ENCODE assay signal across 20 cellular contexts in genomic region chr7:140778568-140778967, GRCh38.
DNase-seq lines count a peak whose midpoint lies in the region; ATAC-seq, FAIRE-seq and TF ChIP-seq lines count a peak whose summit lies in the region.
"Had no signal": no experiment of that assay in that cellular context is flagged by ENCODE, and none has a peak within 500 bp of the region (broad histone marks: within the 10 kb centered on the region; RNA-seq: fewer than 3 reads in every experiment).

No MANE protein-coding gene starts in this region.

- no peak for TF ChIP-seq CTCF in K562 (IDR thresholded peaks at IDR 0.05 in 2 of 3, conservative IDR thresholded peaks at IDR 0.05 in 1 of 3; ENCODE audit: insufficient read depth in 2 of 3, low read depth in 1 of 3, low read length in 3 of 3)
- TF ChIP-seq CTCF in neural crest cell (conservative IDR thresholded peaks at IDR 0.05): no peak

- H3K27me3 ChIP-seq in K562 (ENCODE audit: control insufficient read depth in 2 of 2, insufficient read depth in 2 of 2, low read length in 2 of 2): no peaks in the 10 kb centered on the region
- H3K27me3 ChIP-seq: BE2C, BLaER1 had no signal

- CTCF ChIA-PET in activated naive CD4-positive, alpha-beta T cell treated with anti-CD3 and anti-CD28 coated beads, Interleukin-2, amount 10 ng/mL, durations not matched to agents 7 days and 5 days (lab: Charles Lee): no interaction called here
- CTCF ChIA-PET in K562 (lab: Yijun Ruan, JAX; ENCODE audit: low intra/inter-chr PET ratio): no interaction called here

- peaks cover 13% of the 10 kb centered on the region for H3K36me3 Mint-ChIP-seq in activated naive CD4-positive, alpha-beta T cell treated with anti-CD3 and anti-CD28 coated beads, Interleukin-2, amount 10 ng/mL, durations not matched to agents 7 days and 5 days
- H3K36me3 Mint-ChIP-seq in neural crest cell (ENCODE audit: low read depth): peaks cover 4% of the 10 kb centered on the region

- TF ChIP-seq EP300 in K562 (IDR thresholded peaks at IDR 0.05; ENCODE audit: low read length): no peak

- no peaks in the 10 kb centered on the region for H3K9me3 Mint-ChIP-seq in activated naive CD4-positive, alpha-beta T cell treated with anti-CD3 and anti-CD28 coated beads, Interleukin-2, amount 10 ng/mL, durations not matched to agents 7 days and 5 days
- no peaks in the 10 kb centered on the region for H3K9me3 Mint-ChIP-seq in neural crest cell
- H3K9me3 Mint-ChIP-seq: CD14-positive monocyte; CD4-positive, alpha-beta T cell; CD8-positive, alpha-beta T cell had no signal

- WGBS in K562 (ENCODE audit: insufficient coverage, low coverage, missing lambda C conversion rate): 91% methylated on average over 1 of the region's 1 CpG

- no peaks in the 10 kb centered on the region for H3K4me1 ChIP-seq in K562 (replicated peaks in 1 of 2; ENCODE audit: control insufficient read depth in 2 of 2, insufficient read depth in 2 of 2, low read length in 2 of 2)
- H3K4me1 ChIP-seq: BE2C, BLaER1, Caco-2 had no signal

- FAIRE-seq in K562 (lab: Jason Lieb, UNC): no peak
- FAIRE-seq: D721Med, GM12891 had no signal

- no peak overlapping the region for H3K27ac ChIP-seq in K562 (ENCODE audit: extremely low read depth, low read depth, low read length)
- H3K27ac ChIP-seq: BLaER1 had no signal

- peaks cover 6% of the 10 kb centered on the region for H3K4me1 Mint-ChIP-seq in activated naive CD4-positive, alpha-beta T cell treated with anti-CD3 and anti-CD28 coated beads, Interleukin-2, amount 10 ng/mL, durations not matched to agents 7 days and 5 days
- H3K4me1 Mint-ChIP-seq in neural crest cell: no peaks in the 10 kb centered on the region
- H3K4me1 Mint-ChIP-seq: CD14-positive monocyte had no signal

- no peak overlapping the region for H3K4me3 Mint-ChIP-seq in activated naive CD4-positive, alpha-beta T cell treated with anti-CD3 and anti-CD28 coated beads, Interleukin-2, amount 10 ng/mL, durations not matched to agents 7 days and 5 days
- H3K4me3 Mint-ChIP-seq in neural crest cell: no peak overlapping the region
- H3K4me3 Mint-ChIP-seq: CD14-positive monocyte; CD4-positive, alpha-beta T cell; CD8-positive, alpha-beta T cell had no signal

- no peaks in the 10 kb centered on the region for H3K79me2 ChIP-seq in K562 (ENCODE audit: control insufficient read depth, insufficient read depth, low read length)

- POLR2A ChIA-PET in K562 (lab: Yijun Ruan, JAX): interaction anchor here (1.0 kb wide), 1 partner anchor 11 kb away, joined by 3 read pairs; no protein-coding TSS in a partner anchor

- H3K9ac ChIP-seq in K562 (ENCODE audit: insufficient read depth in 1 of 2, low read depth in 2 of 2, low read length in 2 of 2): no peak overlapping the region
- H3K9ac ChIP-seq: BLaER1 had no signal

- H3K27me3 Mint-ChIP-seq in activated naive CD4-positive, alpha-beta T cell treated with anti-CD3 and anti-CD28 coated beads, Interleukin-2, amount 10 ng/mL, durations not matched to agents 7 days and 5 days: no peaks in the 10 kb centered on the region
- H3K27me3 Mint-ChIP-seq in neural crest cell (ENCODE audit: low read depth): no peaks in the 10 kb centered on the region
- H3K27me3 Mint-ChIP-seq: CD4-positive, alpha-beta T cell had no signal

- no peaks in the 10 kb centered on the region for H3K9me1 ChIP-seq in K562 (ENCODE audit: control insufficient read depth, insufficient read depth, low read length)

- TF ChIP-seq POLR2A in K562 (conservative IDR thresholded peaks at IDR 0.05): no peak

- TF ChIP-seq RAD21 in K562 (CRISPR knock-in tag; conservative IDR thresholded peaks at IDR 0.05 in 1 of 2, IDR thresholded peaks at IDR 0.05 in 1 of 2): no peak

- no peak for DNase-seq in activated naive CD4-positive, alpha-beta T cell treated with anti-CD3 and anti-CD28 coated beads, Interleukin-2, amount 10 ng/mL, durations not matched to agents 7 days and 5 days
- DNase-seq in activated naive CD4-positive, alpha-beta T cell treated with Interleukin-2 at 50 U/mL for 16 hours: no peak
- DNase-seq in K562 (ENCODE audit: extremely low read depth in 1 of 4, low spot score in 3 of 4) (no peak), neural crest cell (ENCODE audit: low read depth, low spot score) (no peak)
- no peak for DNase-seq in stimulated activated CD8-positive, alpha-beta memory T cell treated with anti-CD3 and anti-CD28 coated beads, Interleukin-4, amount 100 ng/mL, for 48 hours
- DNase-seq: 8988T; ACHN; BE2C; C1 segment of cervical spinal cord; Caco-2; Calu3; CD4-positive, alpha-beta T cell; CD8-positive, alpha-beta T cell; DMS79 treated with DMSO at 0.1 percent for 48 hours; GF-D8 had no signal

- H3K4me3 ChIP-seq in K562: no peak overlapping the region
- H3K4me3 ChIP-seq: BLaER1 had no signal

- no peaks in the 10 kb centered on the region for H3K9me3 ChIP-seq in K562 (replicated peaks; ENCODE audit: control insufficient read depth, insufficient read depth, low read depth, low read length)
- H3K9me3 ChIP-seq: BE2C, BLaER1, Caco-2 had no signal

- H3K36me3 ChIP-seq in K562 (ENCODE audit: control insufficient read depth, insufficient read depth, low read length): peaks cover 60% of the 10 kb centered on the region

- H3K27ac Mint-ChIP-seq in activated naive CD4-positive, alpha-beta T cell treated with anti-CD3 and anti-CD28 coated beads, Interleukin-2, amount 10 ng/mL, durations not matched to agents 7 days and 5 days: peak overlapping the region; percentile 30
- H3K27ac Mint-ChIP-seq in neural crest cell (ENCODE audit: unreplicated experiment): peak overlapping the region; percentile 53
- H3K27ac Mint-ChIP-seq: CD14-positive monocyte; CD4-positive, alpha-beta T cell; CD8-positive, alpha-beta T cell had no signal

- in situ Hi-C loops in K562 (cut with MboI): no loop called here

- intact Hi-C loops in K562 (cut with micrococcal nuclease): no loop called here

- H3K4me2 ChIP-seq in K562 (ENCODE audit: insufficient read depth, low read length): no peak overlapping the region
- H3K4me2 ChIP-seq: BLaER1 had no signal

- H2AFZ ChIP-seq in K562 (ENCODE audit: low read depth, low read length): no peak overlapping the region

- ATAC-seq in K562 (no peak), GM18909 (IDR thresholded peaks at IDR 0.05; ENCODE audit: poor library complexity, unreplicated experiment) (no peak)

- H4K20me1 ChIP-seq in K562 (replicated peaks; ENCODE audit: control insufficient read depth, insufficient read depth, low read length): no peaks in the 10 kb centered on the region
- H4K20me1 ChIP-seq: BLaER1 had no signal

- BruUV-seq in K562 (replicated peaks; lab: Mats Ljungman, UMichigan): no TSS peak

TF ChIP-seq in K562, 482 proteins besides CTCF, POLR2A, EP300 and RAD21 (continues in another document):
- no peak for TF ChIP-seq ZKSCAN1 (IDR thresholded peaks at IDR 0.05; ENCODE audit: low read depth, low read length)
